21 cellular contexts compared by ENCODE assay signal in the genomic region with DNA sequence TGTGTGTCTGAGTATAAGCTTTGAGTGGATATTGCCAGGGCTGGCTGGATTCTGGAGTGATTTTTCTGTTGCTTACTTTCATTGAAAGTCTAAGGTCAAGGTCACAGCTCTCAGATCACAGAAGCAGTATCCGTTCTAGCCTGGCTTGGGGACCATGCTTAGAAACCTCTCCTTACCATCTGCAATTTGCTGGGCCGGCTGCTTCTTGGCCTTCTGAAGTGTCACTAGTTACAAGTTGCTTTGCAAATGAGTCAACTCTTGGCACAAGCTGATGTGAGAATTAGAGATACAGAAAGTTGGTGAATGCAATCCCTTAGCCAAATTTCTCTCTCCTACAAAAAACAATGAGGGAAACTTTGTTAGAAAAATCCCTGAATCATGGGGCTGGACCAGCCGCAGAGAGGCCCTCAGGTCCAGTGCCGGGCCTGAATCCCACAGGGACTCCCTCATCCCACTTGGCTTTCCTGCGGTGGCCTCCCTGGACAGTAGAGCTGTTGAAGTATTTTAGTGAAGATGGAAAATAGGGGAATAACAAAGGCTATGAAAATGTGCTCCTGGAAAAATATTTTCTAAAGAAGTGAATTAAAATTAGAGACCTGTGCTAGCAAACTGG.
DNase-seq lines count a peak whose midpoint lies in the region; ATAC-seq, FAIRE-seq and TF ChIP-seq lines count a peak whose summit lies in the region.
"Had no signal": no experiment of that assay in that cellular context is flagged by ENCODE, and none has a peak within 500 bp of the region (broad histone marks: within the 10 kb centered on the region; RNA-seq: fewer than 3 reads in every experiment).

No MANE protein-coding gene starts in this region.

- H3K4me2 ChIP-seq in astrocyte (ENCODE audit: low read length): no peak overlapping the region

- no peak for ATAC-seq in left colon
- ATAC-seq in GM18520 (IDR thresholded peaks at IDR 0.05; ENCODE audit: unreplicated experiment): no peak
- ATAC-seq: stimulated activated naive CD8-positive, alpha-beta T cell treated with anti-CD3 and anti-CD28 coated beads, Interleukin-15, Interleukin-2, amounts not matched to agents 100 U/mL and 50 U/mL, for 24 hours; T-cell had no signal

- H3K4me1 Mint-ChIP-seq in astrocyte (ENCODE audit: low read depth, unreplicated experiment): no peaks in the 10 kb centered on the region
- H3K4me1 Mint-ChIP-seq: mesothelial cell of epicardium, T-cell had no signal

- TF ChIP-seq CTCF in astrocyte (IDR thresholded peaks at IDR 0.05; ENCODE audit: insufficient read depth, low read depth, low read length) (no peak), fibroblast of the aortic adventitia (IDR thresholded peaks at IDR 0.05; ENCODE audit: insufficient read depth, low read length) (no peak)

- peaks cover 6% of the 10 kb centered on the region for H3K9me3 Mint-ChIP-seq in astrocyte (ENCODE audit: unreplicated experiment)

- peaks cover 7% of the 10 kb centered on the region for H3K27me3 Mint-ChIP-seq in astrocyte (ENCODE audit: low read depth, unreplicated experiment)

- H3K4me3 ChIP-seq in astrocyte (ENCODE audit: insufficient read depth, low read depth, low read length) (no peak overlapping the region), fibroblast of the aortic adventitia (ENCODE audit: low read depth, low read length) (no peak overlapping the region), H7 (ENCODE audit: insufficient read depth, low read depth, low read length) (no peak overlapping the region)
- H3K4me3 ChIP-seq: upper lobe of right lung had no signal

- no peak for FAIRE-seq in astrocyte (lab: Jason Lieb, UNC)

- no peaks in the 10 kb centered on the region for H4K20me1 ChIP-seq in astrocyte (ENCODE audit: insufficient read depth, low read length)

- H3K79me2 ChIP-seq in astrocyte (ENCODE audit: insufficient read depth, low read length): no peaks in the 10 kb centered on the region

- H3K4me3 Mint-ChIP-seq in astrocyte (ENCODE audit: unreplicated experiment): no peak overlapping the region
- H3K4me3 Mint-ChIP-seq: dendritic cell treated with granulocyte-macrophage colony-stimulating factor and Interleukin-4, amounts not matched to agents 40 ng/mL and 50 ng/mL, for 4 days; immature natural killer cell; mesothelial cell of epicardium; neural crest cell; T-cell had no signal

- H3K27ac ChIP-seq in astrocyte (ENCODE audit: low read depth, low read length): no peak overlapping the region
- H3K27ac ChIP-seq: upper lobe of right lung had no signal

- H3K27me3 ChIP-seq in astrocyte (ENCODE audit: insufficient read depth, low read length) (no peaks in the 10 kb centered on the region), H7 (ENCODE audit: control insufficient read depth, insufficient read depth, low read length) (no peaks in the 10 kb centered on the region)
- H3K27me3 ChIP-seq: upper lobe of right lung had no signal

- H3K36me3 ChIP-seq in astrocyte (ENCODE audit: insufficient read depth, low read length) (no peaks in the 10 kb centered on the region), H7 (replicated peaks; ENCODE audit: control insufficient read depth, insufficient read depth, low read length) (no peaks in the 10 kb centered on the region)
- H3K36me3 ChIP-seq: upper lobe of right lung had no signal

- DNase-seq in EH (ENCODE audit: low read depth) (peak; percentile 3), astrocyte (ENCODE audit: low read depth) (peak; percentile 69), fibroblast of the aortic adventitia (ENCODE audit: low read depth) (peak; percentile 92), posterior cingulate gyrus (peak in 6 of 10 donors; percentile 24 to 91 (median 64)), D341Med (ENCODE audit: low spot score) (no peak), H7 (no peak), left colon (no peak)
- DNase-seq: activated naive CD4-positive, alpha-beta T cell treated with Interleukin-2 at 50 U/mL for 16 hours; immature natural killer cell; KBM-7; NCI-H1092; NCI-H2107; NCI-H524; SHP77; stimulated activated naive CD8-positive, alpha-beta T cell treated with anti-CD3 and anti-CD28 coated beads, Interleukin-15, Interleukin-2, amounts not matched to agents 100 U/mL and 50 U/mL, for 24 hours; T-cell; upper lobe of right lung had no signal

- H3K9ac ChIP-seq in astrocyte (ENCODE audit: low read length): no peak overlapping the region

- H3K27ac Mint-ChIP-seq in astrocyte (ENCODE audit: unreplicated experiment): no peak overlapping the region
- H3K27ac Mint-ChIP-seq: dendritic cell treated with granulocyte-macrophage colony-stimulating factor and Interleukin-4, amounts not matched to agents 40 ng/mL and 50 ng/mL, for 4 days; immature natural killer cell; mesothelial cell of epicardium; T-cell had no signal

- no peaks in the 10 kb centered on the region for H3K4me1 ChIP-seq in astrocyte (ENCODE audit: insufficient read depth, low read length)
- H3K4me1 ChIP-seq: upper lobe of right lung had no signal

- no peak overlapping the region for H2AFZ ChIP-seq in astrocyte (ENCODE audit: low read depth, low read length)

- intact Hi-C loops in posterior cingulate gyrus (cut with DNase I): no loop called here
- intact Hi-C loops in left colon (cut with DNase I, micrococcal nuclease): no loop called here

- H3K9me3 ChIP-seq in astrocyte (ENCODE audit: insufficient read depth, low read depth, low read length): no peaks in the 10 kb centered on the region
- H3K9me3 ChIP-seq: upper lobe of right lung had no signal

- H3K36me3 Mint-ChIP-seq in astrocyte (ENCODE audit: low read depth, unreplicated experiment): no peaks in the 10 kb centered on the region
- H3K36me3 Mint-ChIP-seq: mesothelial cell of epicardium, T-cell had no signal

Comparison
In these comparisons a context has a peak if more than half of its experiments do, and no peak if none do; other contexts are left out.
1. DNase-seq: peak in EH (single experiment), astrocyte (single experiment), fibroblast of the aortic adventitia (single experiment) and posterior cingulate gyrus (6 of 10); none in D341Med (single experiment), H7 (single experiment) and left colon (0 of 2).